18 cellular contexts compared by ENCODE assay signal in genomic region chr12:131167334-131167733, GRCh38.
A peak's percentile ranks its signal among the peaks of the same experiment; 100 is the strongest.
DNase-seq lines count a peak whose midpoint lies in the region; ATAC-seq, FAIRE-seq and TF ChIP-seq lines count a peak whose summit lies in the region.
"Had no signal": no experiment of that assay in that cellular context is flagged by ENCODE, and none has a peak within 500 bp of the region (broad histone marks: within the 10 kb centered on the region; RNA-seq: fewer than 3 reads in every experiment).

No MANE protein-coding gene starts in this region.

- no peak overlapping the region for H3K4me3 Mint-ChIP-seq in activated T-helper 17 cell treated with anti-CD3 and anti-CD28 coated beads, Interleukin-2, amount 50 U/mL, for 72 hours
- H3K4me3 Mint-ChIP-seq: IgD-negative memory B cell; natural killer cell; stimulated activated memory B cell treated with anti-CD40 and anti-IgM and Interleukin-4, amounts not matched to agents 10 μg/mL and 1 μg/mL and 100 μg/mL, for 72 hours had no signal

- no peak overlapping the region for H2AK5ac ChIP-seq in mesenchymal stem cell (ENCODE audit: low read length, severe bottlenecking)

- H3K9me3 Mint-ChIP-seq in activated T-helper 17 cell treated with anti-CD3 and anti-CD28 coated beads, Interleukin-2, amount 50 U/mL, for 72 hours: peaks cover 3% of the 10 kb centered on the region
- H3K9me3 Mint-ChIP-seq: natural killer cell; stimulated activated memory B cell treated with anti-CD40 and anti-IgM and Interleukin-4, amounts not matched to agents 10 μg/mL and 1 μg/mL and 100 μg/mL, for 72 hours had no signal

- H3K9me3 ChIP-seq in lower lobe of right lung: no peaks in the 10 kb centered on the region
- no peaks in the 10 kb centered on the region for H3K9me3 ChIP-seq in mesenchymal stem cell (ENCODE audit: control insufficient read depth, low read length)

- ATAC-seq in left cardiac atrium: peak; percentile 59 to 73
- no peak for ATAC-seq in Right ventricle myocardium superior (ENCODE audit: poor library complexity)
- ATAC-seq in activated T-helper 17 cell treated with anti-CD3 and anti-CD28 coated beads, Interleukin-2, amount 50 U/mL, for 72 hours (replicated peaks): peak; percentile 54
- peak; percentile 52 to 68 for ATAC-seq in lower lobe of right lung
- no peak for ATAC-seq in GM18517 (IDR thresholded peaks at IDR 0.05; ENCODE audit: unreplicated experiment)
- ATAC-seq: natural killer cell, SK-N-SH treated with all-trans-retinoic acid at 6 μM for 48 hours had no signal

- H3K27ac Mint-ChIP-seq in activated T-helper 17 cell treated with anti-CD3 and anti-CD28 coated beads, Interleukin-2, amount 50 U/mL, for 72 hours: no peak overlapping the region
- H3K27ac Mint-ChIP-seq: natural killer cell; stimulated activated memory B cell treated with anti-CD40 and anti-IgM and Interleukin-4, amounts not matched to agents 10 μg/mL and 1 μg/mL and 100 μg/mL, for 72 hours had no signal

- H3K4me3 ChIP-seq in lower lobe of right lung: no peak overlapping the region
- H3K4me3 ChIP-seq in mesenchymal stem cell (ENCODE audit: insufficient read depth in 1 of 2, low read depth in 1 of 2, low read length in 2 of 2): no peak overlapping the region

- no peak overlapping the region for H3K4me2 ChIP-seq in mesenchymal stem cell (ENCODE audit: low read length, poor library complexity, severe bottlenecking)

- H3K4me1 ChIP-seq in lower lobe of right lung: no peaks in the 10 kb centered on the region
- no peaks in the 10 kb centered on the region for H3K4me1 ChIP-seq in mesenchymal stem cell (ENCODE audit: control insufficient read depth, insufficient read depth, low read depth, low read length)

- H3K36me3 ChIP-seq in lower lobe of right lung (no peaks in the 10 kb centered on the region), mesenchymal stem cell (ENCODE audit: control insufficient read depth in 1 of 2, insufficient read depth in 2 of 2, low read depth in 1 of 2, low read length in 2 of 2) (no peaks in the 10 kb centered on the region)

- peaks cover 36% of the 10 kb centered on the region for H3K27me3 Mint-ChIP-seq in activated T-helper 17 cell treated with anti-CD3 and anti-CD28 coated beads, Interleukin-2, amount 50 U/mL, for 72 hours

- H3K36me3 Mint-ChIP-seq in activated T-helper 17 cell treated with anti-CD3 and anti-CD28 coated beads, Interleukin-2, amount 50 U/mL, for 72 hours (ENCODE audit: low read depth): no peaks in the 10 kb centered on the region
- H3K36me3 Mint-ChIP-seq: natural killer cell; stimulated activated memory B cell treated with anti-CD40 and anti-IgM and Interleukin-4, amounts not matched to agents 10 μg/mL and 1 μg/mL and 100 μg/mL, for 72 hours had no signal

- H2BK120ac ChIP-seq in mesenchymal stem cell (ENCODE audit: low read depth, low read length): no peak overlapping the region

- H3K14ac ChIP-seq in mesenchymal stem cell (ENCODE audit: low read length in 2 of 2): no peak overlapping the region

- H3K4ac ChIP-seq in mesenchymal stem cell (ENCODE audit: low read depth in 1 of 2, low read length in 2 of 2): no peak overlapping the region

- H3K27ac ChIP-seq in lower lobe of right lung (no peak overlapping the region), mesenchymal stem cell (ENCODE audit: low read length, poor library complexity, severe bottlenecking) (no peak overlapping the region)

- H2BK12ac ChIP-seq in mesenchymal stem cell (ENCODE audit: low read length in 2 of 2): no peak overlapping the region

- no peak for FAIRE-seq in GM12891 (lab: Jason Lieb, UNC)

- TF ChIP-seq POLR2A in GM12891 (IDR thresholded peaks at IDR 0.05; ENCODE audit: low read depth, low read length): no peak

- no peaks in the 10 kb centered on the region for H3K79me1 ChIP-seq in mesenchymal stem cell (replicated peaks; ENCODE audit: low read length, poor library complexity, severe bottlenecking)

- H4K91ac ChIP-seq in mesenchymal stem cell (ENCODE audit: low read length): no peak overlapping the region

- H3K27me3 ChIP-seq in lower lobe of right lung (ENCODE audit: low read depth) (peaks cover 15% of the 10 kb centered on the region), mesenchymal stem cell (ENCODE audit: control insufficient read depth in 1 of 2, insufficient read depth in 1 of 2, low read length in 2 of 2) (peaks cover 0 to 3% of the 10 kb centered on the region in 2 experiments)

- no peak for DNase-seq in left cardiac atrium
- no peak for DNase-seq in Right ventricle myocardium superior
- no peak for DNase-seq in lower lobe of right lung
- no peak for DNase-seq in foreskin melanocyte
- DNase-seq in mesenchymal stem cell: no peak
- DNase-seq in GM12891 (ENCODE audit: insufficient read length, low spot score): no peak
- DNase-seq: activated effector memory CD4-positive, alpha-beta T cell treated with anti-CD3 and anti-CD28 coated beads, Interleukin-2, amount 50 U/mL, for 16 hours; GOT3; MV-4-11; natural killer cell; NCI-H2081; NCI-H526 treated with DMSO at 0.1 percent for 48 hours; trophoblast cell had no signal

- 53% methylated on average over 5 of the region's 5 CpGs for WGBS in mesenchymal stem cell

- no peak overlapping the region for H2BK5ac ChIP-seq in mesenchymal stem cell (ENCODE audit: low read depth, low read length, poor library complexity, severe bottlenecking)

- no peak overlapping the region for H2BK15ac ChIP-seq in mesenchymal stem cell (ENCODE audit: low read depth, poor library complexity, severe bottlenecking)

- TF ChIP-seq CTCF in lower lobe of right lung (IDR thresholded peaks at IDR 0.05): no peak

- H2AFZ ChIP-seq in mesenchymal stem cell (ENCODE audit: low read depth, low read length): no peak overlapping the region

- no peaks in the 10 kb centered on the region for H3K4me1 Mint-ChIP-seq in activated T-helper 17 cell treated with anti-CD3 and anti-CD28 coated beads, Interleukin-2, amount 50 U/mL, for 72 hours
- H3K4me1 Mint-ChIP-seq: natural killer cell; stimulated activated memory B cell treated with anti-CD40 and anti-IgM and Interleukin-4, amounts not matched to agents 10 μg/mL and 1 μg/mL and 100 μg/mL, for 72 hours had no signal

- no peak overlapping the region for H3K23ac ChIP-seq in mesenchymal stem cell (ENCODE audit: low read length in 2 of 2)

- no peak overlapping the region for H3K18ac ChIP-seq in mesenchymal stem cell (ENCODE audit: low read depth in 1 of 2, low read length in 2 of 2)

- no peak overlapping the region for H4K8ac ChIP-seq in mesenchymal stem cell (ENCODE audit: low read length)

- H3K9ac ChIP-seq in mesenchymal stem cell (ENCODE audit: low read length): no peak overlapping the region

- intact Hi-C loops in left cardiac atrium (cut with DNase I) (no loop called here), Right ventricle myocardium superior (cut with DNase I) (no loop called here), lower lobe of right lung (cut with DNase I) (no loop called here)

TF ChIP-seq in GM12891, 5 proteins besides CTCF, POLR2A, EP300 and RAD21:
- TF ChIP-seq SPI1 (IDR thresholded peaks at IDR 0.05; ENCODE audit: low read depth, low read length) (no peak), PAX5 (IDR thresholded peaks at IDR 0.05; ENCODE audit: insufficient read depth, low read length, severe bottlenecking) (no peak), TAF1 (IDR thresholded peaks at IDR 0.05; ENCODE audit: low read depth, low read length) (no peak), POU2F2 (IDR thresholded peaks at IDR 0.05; ENCODE audit: low read depth, low read length) (no peak), POLR2AphosphoS5 (IDR thresholded peaks at IDR 0.05; ENCODE audit: low read depth, low read length) (no peak)

Comparison
In these comparisons a context has a peak if more than half of its experiments do, and no peak if none do; other contexts are left out.
1. ATAC-seq: peak in left cardiac atrium (2 of 2), activated T-helper 17 cell treated with anti-CD3 and anti-CD28 coated beads, Interleukin-2, amount 50 U/mL, for 72 hours (single experiment) and lower lobe of right lung (2 of 2); none in Right ventricle myocardium superior (single experiment) and GM18517 (single experiment).